In genomic region chr5:154860765-154861164, GRCh38 we compare ENCODE assay signal across 9 cellular contexts. TPM values are rescaled to one million over a fixed set of nuclear protein-coding genes. Genes with fewer than 3 reads are reported as not detected.
DNase-seq lines count a peak whose midpoint lies in the region; ATAC-seq and TF ChIP-seq lines count a peak whose summit lies in the region.
"Had no signal": no experiment of that assay in that cellular context is flagged by ENCODE, and none has a peak within 500 bp of the region (broad histone marks: within the 10 kb centered on the region; RNA-seq: fewer than 3 reads in every experiment).

No MANE protein-coding gene starts in this region.

- TF ChIP-seq CTCF in AG04449 (IDR thresholded peaks at IDR 0.05; ENCODE audit: insufficient read depth, low read length, missing control alignments), result no peak
- TF ChIP-seq CTCF in IMR-90 (conservative IDR thresholded peaks at IDR 0.05; ENCODE audit: low read depth, low read length), result no peak
- no peak for TF ChIP-seq CTCF in mesothelial cell of epicardium (IDR thresholded peaks at IDR 0.05; ENCODE audit: unreplicated experiment)
- TF ChIP-seq CTCF in MM.1S (IDR thresholded peaks at IDR 0.05; ENCODE audit: low read length), result no peak

- H2AK5ac ChIP-seq in IMR-90 (ENCODE audit: low read depth, low read length), result no peak overlapping the region

- ATAC-seq in IMR-90 (ENCODE audit: low read depth), result no peak
- no peak for ATAC-seq in activated naive CD8-positive, alpha-beta T cell treated with anti-CD3 and anti-CD28 coated beads, Interleukin-2, amount 50 U/mL, for 24 hours

- BruUV-seq in IMR-90 (replicated peaks; lab: Mats Ljungman, UMichigan), result TSS peak; percentile 14

- H3K56ac ChIP-seq in IMR-90 (ENCODE audit: extremely low read depth, insufficient read depth, low read length), result no peak overlapping the region

- H3K9me2 ChIP-seq in MM.1S (replicated peaks; ENCODE audit: insufficient read depth, low read length), result no peaks in the 10 kb centered on the region

- H3K9me3 Mint-ChIP-seq in activated naive CD8-positive, alpha-beta T cell treated with anti-CD3 and anti-CD28 coated beads, Interleukin-2, amount 50 U/mL, for 24 hours, result no peaks in the 10 kb centered on the region
- H3K9me3 Mint-ChIP-seq in mesothelial cell of epicardium, result no peaks in the 10 kb centered on the region

- H3K4me1 ChIP-seq in IMR-90 (ENCODE audit: control insufficient read depth, insufficient read depth, low read length) (peaks cover 1% of the 10 kb centered on the region; the same call in 1 of the 2 replicates), MM.1S (ENCODE audit: low read length) (peaks cover 25% of the 10 kb centered on the region)

- no peak overlapping the region for H3K4ac ChIP-seq in IMR-90 (ENCODE audit: low read depth, low read length)

- no peak overlapping the region; the same call in 1 of the 2 replicates for H3K23ac ChIP-seq in IMR-90 (ENCODE audit: low read depth, low read length)

- no peak for DNase-seq in AG04449 (ENCODE audit: low read depth, low spot score)
- no peak for DNase-seq in IMR-90
- DNase-seq in activated naive CD8-positive, alpha-beta T cell treated with anti-CD3 and anti-CD28 coated beads, Interleukin-2, amount 50 U/mL, for 24 hours, result no peak
- DNase-seq in mesothelial cell of epicardium (ENCODE audit: low spot score in 2 of 2, unreplicated experiment in 2 of 2), result no peak
- no peak for DNase-seq in AG08396 (ENCODE audit: low spot score)
- DNase-seq in NCI-H146 (lab: John Stamatoyannopoulos, UW), result no peak
- DNase-seq in MM.1S, result no peak
- no peak for DNase-seq in NCI-H2029 (lab: John Stamatoyannopoulos, UW)

- H3K4me2 ChIP-seq in IMR-90 (ENCODE audit: low read depth, low read length), result peak overlapping the region; percentile 85
- H3K4me2 ChIP-seq in MM.1S (ENCODE audit: low read depth, low read length), result no peak overlapping the region

- H3K4me3 Mint-ChIP-seq in activated naive CD8-positive, alpha-beta T cell treated with anti-CD3 and anti-CD28 coated beads, Interleukin-2, amount 50 U/mL, for 24 hours, result peak overlapping the region; percentile 99
- H3K4me3 Mint-ChIP-seq in mesothelial cell of epicardium, result peak overlapping the region; percentile 92

- no peaks in the 10 kb centered on the region for H3K27me3 ChIP-seq in IMR-90 (ENCODE audit: control insufficient read depth, insufficient read depth, low read length)
- H3K27me3 ChIP-seq in MM.1S (replicated peaks; ENCODE audit: insufficient read depth, low read length), result no peaks in the 10 kb centered on the region
- H3K27me3 ChIP-seq: SJSA1 had no signal

- no CpG with 5 or more reads among the region's 4 CpGs for WGBS in IMR-90 (ENCODE audit: extremely low coverage in 2 of 2, insufficient read length in 1 of 2), 2 experiments

- H3F3A ChIP-seq in MM.1S (ENCODE audit: insufficient read depth, low read length), result peaks cover 23% of the 10 kb centered on the region; the same call in 1 of the 2 replicates

- H2BK120ac ChIP-seq in IMR-90 (ENCODE audit: low read depth, low read length), result no peak overlapping the region

- peak overlapping the region; percentile 99 for H3K27ac Mint-ChIP-seq in activated naive CD8-positive, alpha-beta T cell treated with anti-CD3 and anti-CD28 coated beads, Interleukin-2, amount 50 U/mL, for 24 hours
- peak overlapping the region; percentile 40 for H3K27ac Mint-ChIP-seq in mesothelial cell of epicardium

- H3K9me1 ChIP-seq in IMR-90 (ENCODE audit: insufficient read depth, low read length), result no peaks in the 10 kb centered on the region

- no peak overlapping the region for H2AFZ ChIP-seq in IMR-90 (replicated peaks; ENCODE audit: low read length, poor library complexity)
- H2AFZ ChIP-seq in MM.1S (ENCODE audit: low read length), result no peak overlapping the region

- no peak overlapping the region for H3K18ac ChIP-seq in IMR-90 (ENCODE audit: low read depth, low read length)

- no peak overlapping the region for H4K8ac ChIP-seq in IMR-90 (ENCODE audit: low read depth in 2 of 2, low read length in 2 of 2)

- no peaks in the 10 kb centered on the region for H3K9me3 ChIP-seq in IMR-90 (ENCODE audit: control insufficient read depth, insufficient read depth, low read length)
- no peaks in the 10 kb centered on the region for H3K9me3 ChIP-seq in MM.1S (replicated peaks; ENCODE audit: insufficient read depth, low read length)
- H3K9me3 ChIP-seq: SJSA1 had no signal

- intact Hi-C loops in IMR-90 (cut with micrococcal nuclease), result loop anchor here (2.0 kb wide), 1 partner anchor 210 kb away; no protein-coding TSS in a partner anchor

- H3K9ac ChIP-seq in IMR-90 (ENCODE audit: low read depth, low read length), result peak overlapping the region; percentile 68; the same call in 1 of the 2 replicates
- no peak overlapping the region for H3K9ac ChIP-seq in MM.1S (ENCODE audit: low read length)

- no peak overlapping the region for H2BK20ac ChIP-seq in IMR-90 (ENCODE audit: low read depth, low read length)

- no peak overlapping the region for H3K27ac ChIP-seq in IMR-90 (ENCODE audit: insufficient read depth, low read length)
- H3K27ac ChIP-seq in MM.1S (ENCODE audit: low read length), result no peak overlapping the region
- H3K27ac ChIP-seq: SJSA1 had no signal

- H3K79me1 ChIP-seq in IMR-90 (ENCODE audit: low read depth in 1 of 2, low read length in 2 of 2), result peaks cover 14 to 44% of the 10 kb centered on the region in 2 experiments

- H4K20me1 ChIP-seq in IMR-90 (ENCODE audit: insufficient read depth, low read length) (peaks cover 21% of the 10 kb centered on the region), MM.1S (ENCODE audit: insufficient read depth, low read length) (peaks cover 6% of the 10 kb centered on the region; the same call in 1 of the 2 replicates)

- H2BK15ac ChIP-seq in IMR-90 (ENCODE audit: low read depth, low read length), result no peak overlapping the region

- peaks cover 9% of the 10 kb centered on the region for H3K36me3 ChIP-seq in IMR-90 (ENCODE audit: control insufficient read depth, insufficient read depth, low read length)
- H3K36me3 ChIP-seq in MM.1S (replicated peaks; ENCODE audit: insufficient read depth, low read length), result peaks cover 10% of the 10 kb centered on the region; the same call in 1 of the 2 replicates

- H4K91ac ChIP-seq in IMR-90 (ENCODE audit: insufficient read depth, low read depth, low read length), result no peak overlapping the region

- no peaks in the 10 kb centered on the region for H3K27me3 Mint-ChIP-seq in activated naive CD8-positive, alpha-beta T cell treated with anti-CD3 and anti-CD28 coated beads, Interleukin-2, amount 50 U/mL, for 24 hours
- H3K27me3 Mint-ChIP-seq in mesothelial cell of epicardium (ENCODE audit: low read depth), result no peaks in the 10 kb centered on the region

- dilution Hi-C loops in IMR-90 (cut with HindIII; ENCODE audit: low sequenced_read_pairs, unreplicated experiment), result no loop called here

- peaks cover 73% of the 10 kb centered on the region for H3K79me2 ChIP-seq in MM.1S (ENCODE audit: low read length)

- H4K5ac ChIP-seq in IMR-90 (ENCODE audit: low read depth, low read length), result no peak overlapping the region

- no peak for TF ChIP-seq POLR2A in IMR-90 (IDR thresholded peaks at IDR 0.05; ENCODE audit: low read depth, low read length)

- peak overlapping the region; percentile 68 for H2BK5ac ChIP-seq in IMR-90 (ENCODE audit: low read depth, low read length, poor library complexity, severe bottlenecking)

- no peak for TF ChIP-seq RAD21 in IMR-90 (IDR thresholded peaks at IDR 0.05; ENCODE audit: low read length)

- POLR2A ChIA-PET in AG04449 (lab: Yijun Ruan, JAX) (interaction anchor here (0.6 kb wide), 1 partner anchor 62 kb away, joined by 3 read pairs; no protein-coding TSS in a partner anchor), IMR-90 (lab: Charles Lee; ENCODE audit: unreplicated experiment) (no interaction called here)

- H3K4me1 Mint-ChIP-seq in activated naive CD8-positive, alpha-beta T cell treated with anti-CD3 and anti-CD28 coated beads, Interleukin-2, amount 50 U/mL, for 24 hours, result peaks cover 62% of the 10 kb centered on the region
- H3K4me1 Mint-ChIP-seq in mesothelial cell of epicardium, result peaks cover 26% of the 10 kb centered on the region

- H2AK9ac ChIP-seq in IMR-90 (replicated peaks; ENCODE audit: low read depth, low read length, poor library complexity), result no peak overlapping the region

- H3K36me3 Mint-ChIP-seq in activated naive CD8-positive, alpha-beta T cell treated with anti-CD3 and anti-CD28 coated beads, Interleukin-2, amount 50 U/mL, for 24 hours (ENCODE audit: low read depth), result peaks cover 38% of the 10 kb centered on the region
- H3K36me3 Mint-ChIP-seq in mesothelial cell of epicardium, result peaks cover 24% of the 10 kb centered on the region

- CTCF ChIA-PET in AG04449 (lab: Yijun Ruan, JAX) (interaction anchor here (1.6 kb wide), 1 partner anchor 15 kb away, joined by 4 read pairs; no protein-coding TSS in a partner anchor), IMR-90 (lab: Yijun Ruan, JAX) (interaction anchor here (0.6 kb wide), 1 partner anchor 20 kb away, joined by 3 read pairs; no protein-coding TSS in a partner anchor)

- in situ Hi-C loops in IMR-90 (cut with MboI; ENCODE audit: low sequenced_read_pairs), result no loop called here

- no peak overlapping the region for H3K14ac ChIP-seq in IMR-90 (replicated peaks; ENCODE audit: low read depth, low read length)

- H3K4me3 ChIP-seq in AG04449 (ENCODE audit: low read depth, low read length), result peak overlapping the region; percentile 86
- 0 out of 2 replicates have a peak overlapping the region, but pooled peaks have one; percentile 61 for H3K4me3 ChIP-seq in IMR-90 (ENCODE audit: insufficient read depth, low read depth, low read length)
- no peak overlapping the region for H3K4me3 ChIP-seq in MM.1S (ENCODE audit: low read length)
- H3K4me3 ChIP-seq: SJSA1 had no signal

TF ChIP-seq in IMR-90, 13 proteins besides CTCF, POLR2A, EP300 and RAD21 (continues in another document):
- TF ChIP-seq, protein P1, sequence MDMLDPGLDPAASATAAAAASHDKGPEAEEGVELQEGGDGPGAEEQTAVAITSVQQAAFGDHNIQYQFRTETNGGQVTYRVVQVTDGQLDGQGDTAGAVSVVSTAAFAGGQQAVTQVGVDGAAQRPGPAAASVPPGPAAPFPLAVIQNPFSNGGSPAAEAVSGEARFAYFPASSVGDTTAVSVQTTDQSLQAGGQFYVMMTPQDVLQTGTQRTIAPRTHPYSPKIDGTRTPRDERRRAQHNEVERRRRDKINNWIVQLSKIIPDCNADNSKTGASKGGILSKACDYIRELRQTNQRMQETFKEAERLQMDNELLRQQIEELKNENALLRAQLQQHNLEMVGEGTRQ (IDR thresholded peaks at IDR 0.05; ENCODE audit: low read depth, low read length), result no peak
- TF ChIP-seq SMC3 (IDR thresholded peaks at IDR 0.05; ENCODE audit: low read depth, low read length), result no peak
- no peak for TF ChIP-seq MAFK (IDR thresholded peaks at IDR 0.05; ENCODE audit: low read depth, low read length)

RNA-seq across cellular contexts. Expression of gene CNOT8, which starts 2.3 kb away (rescaled TPM):
- total RNA-seq in IMR-90 (2012; rRNA removed) (49.1 and 53.3 TPM in 2 replicates), mesothelial cell of epicardium (54.4 to 58.3 TPM (median 54.6 TPM) in 3 replicates)
- 35.1 and 41.4 TPM in 2 replicates for polyA plus RNA-seq in IMR-90 (2012; rRNA removed)
- polyA plus RNA-seq in IMR-90 (2012; cell fraction: cytosol; rRNA removed), result 25.0 and 35.4 TPM in 2 replicates
- polyA plus RNA-seq in IMR-90 (2012; cell fraction: nucleus; rRNA removed; ENCODE audit: low replicate concordance), result 19.0 and 52.8 TPM in 2 replicates

RNA-seq across cellular contexts. Expression of gene FAXDC2, which starts 10.4 kb away (rescaled TPM):
- total RNA-seq in IMR-90 (2012; rRNA removed), result 4.2 and 4.3 TPM in 2 replicates
- polyA plus RNA-seq in IMR-90 (2012; rRNA removed), result 8.1 and 8.9 TPM in 2 replicates
- polyA plus RNA-seq in IMR-90 (2012; cell fraction: cytosol; rRNA removed), result 3.1 and 6.5 TPM in 2 replicates
- 7.3 and 16.5 TPM in 2 replicates for polyA plus RNA-seq in IMR-90 (2012; cell fraction: nucleus; rRNA removed; ENCODE audit: low replicate concordance)
- 30.6 to 33.9 TPM (median 33.8 TPM) in 3 replicates for total RNA-seq in mesothelial cell of epicardium
